In the genomic region with DNA sequence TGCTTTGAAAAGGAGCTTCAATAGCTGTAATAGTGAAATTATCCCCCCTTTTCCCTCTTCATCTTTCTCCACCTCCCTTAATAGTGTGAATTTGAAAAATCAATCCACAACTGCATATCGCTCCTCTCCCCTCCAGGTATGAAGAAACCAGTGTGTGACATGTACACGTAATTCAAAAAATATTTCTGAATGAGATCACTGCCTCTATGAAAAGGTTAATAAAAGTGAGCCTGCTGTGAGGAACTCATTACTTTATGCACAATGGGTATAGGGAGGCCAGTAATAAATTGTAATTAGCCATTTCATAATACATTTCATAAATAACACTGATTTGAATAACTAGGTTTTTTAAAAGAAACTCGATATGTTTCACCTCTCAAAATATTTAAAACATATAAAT, we compare ENCODE assay signal across 30 cellular contexts.
"Had no signal": no experiment of that assay in that cellular context is flagged by ENCODE, and none has a peak within 500 bp of the region (broad histone marks: within the 10 kb centered on the region; RNA-seq: fewer than 3 reads in every experiment).

No MANE protein-coding gene starts in this region.

- H3K4me3 Mint-ChIP-seq: activated CD4-positive, alpha-beta T cell treated with anti-CD3 and anti-CD28 coated beads for 36 hours; activated naive CD8-positive, alpha-beta T cell treated with anti-CD3 and anti-CD28 coated beads for 36 hours; brain; effector memory CD8-positive, alpha-beta T cell; immature natural killer cell; natural killer cell; neural progenitor cell; stimulated activated effector memory CD8-positive, alpha-beta T cell treated with anti-CD3 and anti-CD28 coated beads, Interleukin-12 subunit alpha, Interleukin-12 subunit beta, amount 100 ng/mL, for 72 hours; stimulated activated naive CD8-positive, alpha-beta T cell treated with anti-CD3 and anti-CD28 coated beads, Interleukin-15, Interleukin-2, amounts not matched to agents 100 ng/mL and 50 ng/mL, for 24 hours; T-helper 2 cell treated with Interferon-gamma antibody and Interleukin-4, amounts not matched to agents 5 μg/mL and 100 μg/mL, for 36 hours; type B pancreatic cell had no signal

- H3K27ac Mint-ChIP-seq: activated CD4-positive, alpha-beta T cell treated with anti-CD3 and anti-CD28 coated beads for 36 hours; activated naive CD8-positive, alpha-beta T cell treated with anti-CD3 and anti-CD28 coated beads for 36 hours; brain; effector memory CD8-positive, alpha-beta T cell; immature natural killer cell; natural killer cell; neural progenitor cell; stimulated activated effector memory CD8-positive, alpha-beta T cell treated with anti-CD3 and anti-CD28 coated beads, Interleukin-12 subunit alpha, Interleukin-12 subunit beta, amount 100 ng/mL, for 72 hours; stimulated activated naive CD8-positive, alpha-beta T cell treated with anti-CD3 and anti-CD28 coated beads, Interleukin-15, Interleukin-2, amounts not matched to agents 100 ng/mL and 50 ng/mL, for 24 hours; T-helper 2 cell treated with Interferon-gamma antibody and Interleukin-4, amounts not matched to agents 5 μg/mL and 100 μg/mL, for 36 hours; type B pancreatic cell had no signal

- H3K27me3 Mint-ChIP-seq: activated CD4-positive, alpha-beta T cell treated with anti-CD3 and anti-CD28 coated beads for 36 hours; activated naive CD8-positive, alpha-beta T cell treated with anti-CD3 and anti-CD28 coated beads for 36 hours; brain; effector memory CD8-positive, alpha-beta T cell; stimulated activated naive CD8-positive, alpha-beta T cell treated with anti-CD3 and anti-CD28 coated beads, Interleukin-15, Interleukin-2, amounts not matched to agents 100 ng/mL and 50 ng/mL, for 24 hours; type B pancreatic cell had no signal

- H3K9me3 Mint-ChIP-seq: brain; neural progenitor cell; stimulated activated naive CD8-positive, alpha-beta T cell treated with anti-CD3 and anti-CD28 coated beads, Interleukin-15, Interleukin-2, amounts not matched to agents 100 ng/mL and 50 ng/mL, for 24 hours; T-helper 2 cell treated with Interferon-gamma antibody and Interleukin-4, amounts not matched to agents 5 μg/mL and 100 μg/mL, for 36 hours; type B pancreatic cell had no signal

- H3K4me3 ChIP-seq: ascending aorta, neural progenitor cell, psoas muscle, sigmoid colon, thoracic aorta, vagina had no signal

- H3K79me2 ChIP-seq: parathyroid adenoma had no signal

- H3K27ac ChIP-seq: ascending aorta, neural progenitor cell, parathyroid adenoma, psoas muscle, sigmoid colon, thoracic aorta, vagina had no signal

- H3K4me1 Mint-ChIP-seq: activated CD4-positive, alpha-beta T cell treated with anti-CD3 and anti-CD28 coated beads for 36 hours; activated naive CD8-positive, alpha-beta T cell treated with anti-CD3 and anti-CD28 coated beads for 36 hours; brain; immature natural killer cell; natural killer cell; stimulated activated effector memory CD8-positive, alpha-beta T cell treated with anti-CD3 and anti-CD28 coated beads, Interleukin-12 subunit alpha, Interleukin-12 subunit beta, amount 100 ng/mL, for 72 hours had no signal

- H3K36me3 ChIP-seq: ascending aorta, neural progenitor cell, sigmoid colon, thoracic aorta, vagina had no signal

- H3K4me1 ChIP-seq: ascending aorta, neural progenitor cell, parathyroid adenoma, psoas muscle, sigmoid colon, vagina had no signal

- H3K9ac ChIP-seq: neural progenitor cell, parathyroid adenoma had no signal

- H3K36me3 Mint-ChIP-seq: activated naive CD8-positive, alpha-beta T cell treated with anti-CD3 and anti-CD28 coated beads for 36 hours; brain; immature natural killer cell; natural killer cell; neural progenitor cell; stimulated activated effector memory CD8-positive, alpha-beta T cell treated with anti-CD3 and anti-CD28 coated beads, Interleukin-12 subunit alpha, Interleukin-12 subunit beta, amount 100 ng/mL, for 72 hours; type B pancreatic cell had no signal

- DNase-seq: activated CD4-positive, alpha-beta T cell treated with anti-CD3 and anti-CD28 coated beads for 36 hours; activated CD4-positive, alpha-beta T cell treated with anti-CD3 and anti-CD28 coated beads, Interleukin-2, amount 50 U/mL, for 48 hours; activated CD4-positive, CD25-positive, alpha-beta regulatory T cell; activated CD8-positive, alpha-beta memory T cell treated with anti-CD3 and anti-CD28 coated beads for 24 hours; activated effector memory CD4-positive, alpha-beta T cell treated with Interleukin-2 at 50 U/mL for 16 hours; activated naive CD4-positive, alpha-beta T cell treated with Interleukin-2 at 50 U/mL for 16 hours; activated naive CD8-positive, alpha-beta T cell treated with anti-CD3 and anti-CD28 coated beads for 36 hours; caudate nucleus; cortex of kidney; effector memory CD8-positive, alpha-beta T cell; head of caudate nucleus; hypothalamus; immature natural killer cell; mesenchymal stem cell; natural killer cell; occipital lobe; psoas muscle; sigmoid colon; small intestine; stimulated activated CD4-positive, alpha-beta T cell treated with anti-CD3 and anti-CD28 coated beads, Interleukin-4, amount 100 ng/mL, for 24 hours had no signal

- H3K9me3 ChIP-seq: ascending aorta, psoas muscle, sigmoid colon, thoracic aorta, vagina had no signal

- H2AFZ ChIP-seq: neural progenitor cell, parathyroid adenoma had no signal

- H3K4me2 ChIP-seq: neural progenitor cell had no signal

- ATAC-seq: activated CD4-positive, alpha-beta T cell treated with anti-CD3 and anti-CD28 coated beads for 36 hours; effector memory CD8-positive, alpha-beta T cell; natural killer cell; psoas muscle; stimulated activated effector memory CD8-positive, alpha-beta T cell treated with anti-CD3 and anti-CD28 coated beads, Interleukin-12 subunit alpha, Interleukin-12 subunit beta, amount 100 ng/mL, for 72 hours had no signal

- H3K27me3 ChIP-seq: ascending aorta, neural progenitor cell, sigmoid colon, vagina had no signal
